In genomic region chr13:30465541-30466357, GRCh38 we compare ENCODE assay signal across 8 cellular contexts. TPM values are rescaled to one million over a fixed set of nuclear protein-coding genes. Genes with fewer than 3 reads are reported as not detected.
DNase-seq lines count a peak whose midpoint lies in the region; ATAC-seq and TF ChIP-seq lines count a peak whose summit lies in the region.

Gene HMGB1, minus strand, starts transcription at chr13:30465936. Its CDS starts 2,256 bp downstream, at chr13:30463680.

- peak; percentile 88 to 97 for TF ChIP-seq POLR2A in suprapubic skin (IDR thresholded peaks at IDR 0.05)

- WGBS in suprapubic skin = 0% methylated on average over 30 of the region's 64 CpGs

- H3K4me1 Mint-ChIP-seq in activated naive CD4-positive, alpha-beta T cell treated with anti-CD3 and anti-CD28 coated beads, Interleukin-2, amount 50 U/mL, for 24 hours = peaks cover 29% of the 10 kb centered on the region

- H3K9me3 ChIP-seq in suprapubic skin = no peaks in the 10 kb centered on the region

- no peaks in the 10 kb centered on the region for H3K27me3 Mint-ChIP-seq in activated naive CD4-positive, alpha-beta T cell treated with anti-CD3 and anti-CD28 coated beads, Interleukin-2, amount 50 U/mL, for 24 hours

- H3K27me3 ChIP-seq in GM06990 (replicated peaks; ENCODE audit: control insufficient read depth, insufficient read depth, low read length) (no peaks in the 10 kb centered on the region), suprapubic skin (no peaks in the 10 kb centered on the region)

- DNase-seq in GM06990 (ENCODE audit: extremely low read depth, insufficient read length) = peak; percentile 92
- DNase-seq in NCI-H1092 (lab: John Stamatoyannopoulos, UW) = peak; percentile 97
- peak; percentile 98 for DNase-seq in globus pallidus (ENCODE audit: low spot score)
- DNase-seq in nucleus accumbens (lab: John Stamatoyannopoulos, UW) = peak; percentile 91 to 100 (median 98)
- peak; percentile 99 for DNase-seq in suprapubic skin (ENCODE audit: low spot score in 2 of 2)

- no peaks in the 10 kb centered on the region for H3K36me3 ChIP-seq in GM06990 (ENCODE audit: control insufficient read depth, insufficient read depth, low read length)
- H3K36me3 ChIP-seq in suprapubic skin = peaks cover 18% of the 10 kb centered on the region

- ATAC-seq in HG02588 (IDR thresholded peaks at IDR 0.05; ENCODE audit: unreplicated experiment) = peak; percentile 83
- peak; percentile 97 for ATAC-seq in SK-N-SH treated with all-trans-retinoic acid at 6 μM for 48 hours

- H3K4me1 ChIP-seq in suprapubic skin = peaks cover 35% of the 10 kb centered on the region

- H3K27ac ChIP-seq in suprapubic skin = peak within 1 kb of the TSS; percentile 100

- peak within 1 kb of the TSS; percentile 100 for H3K27ac Mint-ChIP-seq in activated naive CD4-positive, alpha-beta T cell treated with anti-CD3 and anti-CD28 coated beads, Interleukin-2, amount 50 U/mL, for 24 hours

- no peak for TF ChIP-seq CTCF in GM06990 (IDR thresholded peaks at IDR 0.05; ENCODE audit: insufficient read depth, low read length, poor library complexity, severe bottlenecking)
- no peak for TF ChIP-seq CTCF in suprapubic skin (IDR thresholded peaks at IDR 0.05)

- no peak for TF ChIP-seq EP300 in suprapubic skin (IDR thresholded peaks at IDR 0.05)

- H3K4me3 Mint-ChIP-seq in activated naive CD4-positive, alpha-beta T cell treated with anti-CD3 and anti-CD28 coated beads, Interleukin-2, amount 50 U/mL, for 24 hours = peak within 1 kb of the TSS; percentile 94

- H3K4me3 ChIP-seq in GM06990 (replicated peaks; ENCODE audit: low read depth, low read length) (peak within 1 kb of the TSS; percentile 75), suprapubic skin (peak within 1 kb of the TSS; percentile 80)

- peaks cover 15% of the 10 kb centered on the region for H3K36me3 Mint-ChIP-seq in activated naive CD4-positive, alpha-beta T cell treated with anti-CD3 and anti-CD28 coated beads, Interleukin-2, amount 50 U/mL, for 24 hours

- H3K9me3 Mint-ChIP-seq in activated naive CD4-positive, alpha-beta T cell treated with anti-CD3 and anti-CD28 coated beads, Interleukin-2, amount 50 U/mL, for 24 hours = no peaks in the 10 kb centered on the region

TF ChIP-seq in SK-N-SH treated with all-trans-retinoic acid at 6 μM for 48 hours, 23 proteins besides CTCF, POLR2A, EP300 and RAD21:
- TF ChIP-seq ZC3H10 (CRISPR knock-in tag; IDR thresholded peaks at IDR 0.05) = no peak
- TF ChIP-seq CSDC2 (CRISPR knock-in tag; IDR thresholded peaks at IDR 0.05) = no peak
- no peak for TF ChIP-seq BACH2 (CRISPR knock-in tag; IDR thresholded peaks at IDR 0.05; ENCODE audit: borderline replicate concordance)
- no peak for TF ChIP-seq ISL1 (CRISPR knock-in tag; IDR thresholded peaks at IDR 0.05)
- TF ChIP-seq ZFP30 (CRISPR knock-in tag; IDR thresholded peaks at IDR 0.05) = no peak
- no peak for TF ChIP-seq TOX (CRISPR knock-in tag; IDR thresholded peaks at IDR 0.05; ENCODE audit: borderline replicate concordance)
- TF ChIP-seq GLIS3 (CRISPR knock-in tag; IDR thresholded peaks at IDR 0.05) = no peak
- TF ChIP-seq POU6F1 (CRISPR knock-in tag; IDR thresholded peaks at IDR 0.05; ENCODE audit: borderline replicate concordance, low read depth) = no peak
- TF ChIP-seq OSR1 (CRISPR knock-in tag; IDR thresholded peaks at IDR 0.05) = no peak
- TF ChIP-seq ZNF8 (CRISPR knock-in tag; IDR thresholded peaks at IDR 0.05) = no peak

RNA-seq across cellular contexts. Expression of gene HMGB1, which starts in this region (rescaled TPM):
- total RNA-seq in suprapubic skin = 100 to 1,000 TPM; 212 to 327 (median 271) TPM

Comparison
In these comparisons a context has a peak if more than half of its experiments do, and no peak if none do; other contexts are left out.
1. Peak in every context shown above with its lines: DNase-seq, ATAC-seq, H3K4me3 ChIP-seq and H3K27ac ChIP-seq.